Comparison of ENCODE assay signal across 1 cellular context in genomic region chr17:75555679-75556153, GRCh38.
TF ChIP-seq lines count a peak whose summit lies in the region.

No MANE protein-coding gene starts in this region.

TF ChIP-seq in H1, 55 proteins besides CTCF, POLR2A, EP300 and RAD21:
- TF ChIP-seq CHD1 (IDR thresholded peaks at IDR 0.05; ENCODE audit: low read depth, low read length) (no peak), POU5F1 (IDR thresholded peaks at IDR 0.05; ENCODE audit: low read depth, low read length) (no peak), MAFK (IDR thresholded peaks at IDR 0.05; ENCODE audit: low read depth, low read length) (no peak), CBX8 (IDR thresholded peaks at IDR 0.05; ENCODE audit: borderline replicate concordance, low read depth, low read length) (no peak), NRF1 (IDR thresholded peaks at IDR 0.05; ENCODE audit: low read depth, low read length) (no peak), SP4 (IDR thresholded peaks at IDR 0.05; ENCODE audit: low read length) (no peak), JUND (IDR thresholded peaks at IDR 0.05; ENCODE audit: low read length) (no peak), HDAC6 (IDR thresholded peaks at IDR 0.05; ENCODE audit: low read depth, low read length) (no peak), SAP30 (IDR thresholded peaks at IDR 0.05; ENCODE audit: insufficient read depth, insufficient replicate concordance, low read length) (no peak), FOSL1 (IDR thresholded peaks at IDR 0.05; ENCODE audit: insufficient read depth, low read depth, low read length) (no peak), SUZ12 (IDR thresholded peaks at IDR 0.05; ENCODE audit: low read length) (no peak), NANOG (IDR thresholded peaks at IDR 0.05; ENCODE audit: insufficient read depth, low read depth, low read length, poor library complexity, severe bottlenecking) (no peak), CHD7 (IDR thresholded peaks at IDR 0.05; ENCODE audit: insufficient replicate concordance, low read length) (no peak), RFX5 (IDR thresholded peaks at IDR 0.05; ENCODE audit: borderline replicate concordance, low read depth, low read length) (no peak), CEBPB (IDR thresholded peaks at IDR 0.05; ENCODE audit: low read depth, low read length) (no peak), BCL11A (IDR thresholded peaks at IDR 0.05; ENCODE audit: low read depth in 2 of 2, low read length in 2 of 2) (no peak), TEAD4 (IDR thresholded peaks at IDR 0.05; ENCODE audit: low read depth, low read length) (no peak), SP1 (IDR thresholded peaks at IDR 0.05; ENCODE audit: low read depth, low read length) (no peak), SP2 (IDR thresholded peaks at IDR 0.05; ENCODE audit: low read length) (no peak)
